In the genomic region with DNA sequence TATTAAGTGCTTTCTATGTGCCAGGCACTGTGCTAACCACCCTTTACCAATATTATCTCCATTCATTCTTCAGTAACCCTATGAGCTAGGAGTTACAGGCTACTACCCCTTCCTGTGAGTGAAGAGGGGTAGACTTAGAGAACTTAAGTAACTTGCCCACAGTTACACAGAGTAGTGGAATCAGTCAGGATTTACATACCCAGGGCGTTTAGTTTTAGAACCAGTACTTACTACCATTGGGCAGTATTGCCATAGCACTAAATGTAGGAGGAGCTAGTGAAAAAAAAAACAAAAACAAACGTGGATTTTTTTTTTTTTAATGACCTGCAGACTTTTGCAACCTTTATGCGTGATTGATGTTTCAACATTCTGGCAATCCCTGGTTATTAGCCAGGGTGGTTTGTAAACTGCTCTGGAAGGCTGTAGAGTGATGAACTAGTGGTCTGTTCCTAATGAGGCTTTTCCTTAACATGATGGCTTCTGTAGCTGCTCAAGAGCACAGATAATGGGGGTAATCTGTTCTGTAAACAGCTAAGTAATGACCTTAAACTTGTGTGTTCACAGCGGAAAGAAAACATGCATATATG, we compare ENCODE assay signal across 21 cellular contexts. TPM values are rescaled to one million over a fixed set of nuclear protein-coding genes. Genes with fewer than 3 reads are reported as not detected.
A peak's percentile ranks its signal among the peaks of the same experiment; 100 is the strongest.
DNase-seq lines count a peak whose midpoint lies in the region; ATAC-seq, FAIRE-seq and TF ChIP-seq lines count a peak whose summit lies in the region.
"Had no signal": no experiment of that assay in that cellular context is flagged by ENCODE, and none has a peak within 500 bp of the region (broad histone marks: within the 10 kb centered on the region; RNA-seq: fewer than 3 reads in every experiment).

No MANE protein-coding gene starts in this region.

- TF ChIP-seq EP300 in GM12878 (IDR thresholded peaks at IDR 0.05; ENCODE audit: borderline replicate concordance in 1 of 2, control insufficient read depth in 1 of 2, low read depth in 2 of 2, low read length in 2 of 2): no peak

- H3K9me3 ChIP-seq in GM12878 (replicated peaks; ENCODE audit: control insufficient read depth, insufficient read depth, low read length): no peaks in the 10 kb centered on the region; the same call in 1 of the 3 replicates
- H3K9me3 ChIP-seq in osteoblast (ENCODE audit: low read depth, low read length): no peaks in the 10 kb centered on the region
- H3K9me3 ChIP-seq: suprapubic skin, uterus had no signal

- no peak overlapping the region for H3K27ac ChIP-seq in KMS-11
- peak overlapping the region; percentile 46; the same call in 1 of the 2 replicates for H3K27ac ChIP-seq in GM12878 (ENCODE audit: control insufficient read depth, insufficient read depth)
- H3K27ac ChIP-seq in osteoblast (ENCODE audit: low read depth, low read length): no peak overlapping the region
- no peak overlapping the region for H3K27ac ChIP-seq in foreskin keratinocyte
- H3K27ac ChIP-seq: BLaER1 treated with 17β-estradiol and CSF1 and Interleukin-3, amounts not matched to agents 10 nM and 100 nM; dorsolateral prefrontal cortex; suprapubic skin; uterus had no signal

- H3K79me2 ChIP-seq in KMS-11 (ENCODE audit: insufficient read depth, low read depth) (no peaks in the 10 kb centered on the region), GM12878 (ENCODE audit: control insufficient read depth, insufficient read depth, low read length) (peaks cover 2% of the 10 kb centered on the region), osteoblast (ENCODE audit: insufficient read depth, low read length) (peaks cover 60% of the 10 kb centered on the region)

- H3K27me3 ChIP-seq in KMS-11 (ENCODE audit: insufficient read depth, low read depth) (no peaks in the 10 kb centered on the region), GM12878 (replicated peaks in 1 of 2; ENCODE audit: control insufficient read depth in 2 of 2, insufficient read depth in 2 of 2, low read length in 1 of 2) (no peaks in the 10 kb centered on the region), osteoblast (ENCODE audit: insufficient read depth, low read length) (no peaks in the 10 kb centered on the region), foreskin keratinocyte (no peaks in the 10 kb centered on the region)
- H3K27me3 ChIP-seq: BLaER1 treated with 17β-estradiol and CSF1 and Interleukin-3, amounts not matched to agents 10 nM and 100 nM; dorsolateral prefrontal cortex; suprapubic skin; uterus had no signal

- no peak for DNase-seq in activated naive CD8-positive, alpha-beta T cell treated with anti-CD3 and anti-CD28 coated beads, Interleukin-2, amount 50 U/mL, for 24 hours
- DNase-seq in activated naive CD8-positive, alpha-beta T cell treated with anti-CD3 and anti-CD28 coated beads for 36 hours: no peak
- DNase-seq in GM12878 (ENCODE audit: low read depth, low spot score) (no peak), osteoblast (ENCODE audit: insufficient read length, low spot score, missing footprints) (peak; percentile 30), foreskin keratinocyte (no peak), COLO668 (lab: John Stamatoyannopoulos, UW; ENCODE audit: unreplicated experiment) (no peak), Right ventricle myocardium inferior (ENCODE audit: missing footprints) (no peak)
- DNase-seq: ACHN, Calu3, dorsolateral prefrontal cortex, naive B cell, NCI-H2107, NCI-H526, occipital lobe, uterus had no signal

- POLR2A ChIA-PET in GM12878 (lab: Charles Lee): interaction anchor here (0.7 kb wide), 1 partner anchor 46 kb away, joined by 3 read pairs; no protein-coding TSS in a partner anchor

- no peak overlapping the region for H2AFZ ChIP-seq in KMS-11 (ENCODE audit: low read depth)
- H2AFZ ChIP-seq in GM12878 (ENCODE audit: control insufficient read depth, low read depth, low read length): no peak overlapping the region
- no peak overlapping the region for H2AFZ ChIP-seq in osteoblast (ENCODE audit: low read length)

- H3K4me1 Mint-ChIP-seq in activated naive CD8-positive, alpha-beta T cell treated with anti-CD3 and anti-CD28 coated beads, Interleukin-2, amount 50 U/mL, for 24 hours: peaks cover 24% of the 10 kb centered on the region
- peaks cover 38% of the 10 kb centered on the region for H3K4me1 Mint-ChIP-seq in activated naive CD8-positive, alpha-beta T cell treated with anti-CD3 and anti-CD28 coated beads for 36 hours

- no peaks in the 10 kb centered on the region for H3K27me3 Mint-ChIP-seq in activated naive CD8-positive, alpha-beta T cell treated with anti-CD3 and anti-CD28 coated beads, Interleukin-2, amount 50 U/mL, for 24 hours
- no peaks in the 10 kb centered on the region for H3K27me3 Mint-ChIP-seq in activated naive CD8-positive, alpha-beta T cell treated with anti-CD3 and anti-CD28 coated beads for 36 hours
- H3K27me3 Mint-ChIP-seq: activated naive CD4-positive, alpha-beta T cell treated with anti-CD3 and anti-CD28 coated beads, Interleukin-2, amount 50 U/mL, for 24 hours; central memory CD8-positive, alpha-beta T cell; naive B cell had no signal

- WGBS in GM12878 (ENCODE audit: insufficient coverage, insufficient replicate concordance, low lambda C conversion rate, missing lambda C conversion rate): 49% methylated on average over 4 of the region's 4 CpGs

- peaks cover 13% of the 10 kb centered on the region for H3K36me3 Mint-ChIP-seq in activated naive CD8-positive, alpha-beta T cell treated with anti-CD3 and anti-CD28 coated beads, Interleukin-2, amount 50 U/mL, for 24 hours (ENCODE audit: low read depth)
- peaks cover 18% of the 10 kb centered on the region for H3K36me3 Mint-ChIP-seq in activated naive CD8-positive, alpha-beta T cell treated with anti-CD3 and anti-CD28 coated beads for 36 hours

- H3K4me3 Mint-ChIP-seq in activated naive CD8-positive, alpha-beta T cell treated with anti-CD3 and anti-CD28 coated beads, Interleukin-2, amount 50 U/mL, for 24 hours: no peak overlapping the region
- no peak overlapping the region for H3K4me3 Mint-ChIP-seq in activated naive CD8-positive, alpha-beta T cell treated with anti-CD3 and anti-CD28 coated beads for 36 hours
- H3K4me3 Mint-ChIP-seq: activated naive CD4-positive, alpha-beta T cell treated with anti-CD3 and anti-CD28 coated beads, Interleukin-2, amount 50 U/mL, for 24 hours; central memory CD8-positive, alpha-beta T cell; naive B cell; T-helper 1 cell treated with Interleukin-12 subunit alpha and Interleukin-12 subunit beta and Interleukin-4 antibody, amounts not matched to agents 30 μg/mL and 1 μg/mL, for 36 hours had no signal

- H3K4me2 ChIP-seq in KMS-11: peak overlapping the region; percentile 38
- peak overlapping the region; percentile 68 for H3K4me2 ChIP-seq in GM12878 (ENCODE audit: control insufficient read depth, insufficient read depth)
- H3K4me2 ChIP-seq in osteoblast (ENCODE audit: insufficient read depth, low read length): no peak overlapping the region
- H3K4me2 ChIP-seq: BLaER1 treated with 17β-estradiol and CSF1 and Interleukin-3, amounts not matched to agents 10 nM and 100 nM had no signal

- intact Hi-C loops in GM12878 (cut with micrococcal nuclease; ENCODE audit: unreplicated experiment) (no loop called here), Right ventricle myocardium inferior (cut with DNase I) (no loop called here)

- BruUV-seq in GM12878 (replicated peaks; lab: Mats Ljungman, UMichigan): no TSS peak

- no peak for ATAC-seq in activated naive CD8-positive, alpha-beta T cell treated with anti-CD3 and anti-CD28 coated beads, Interleukin-2, amount 50 U/mL, for 24 hours
- ATAC-seq in GM12878 (peak; percentile 76), foreskin keratinocyte (no peak), Right ventricle myocardium inferior (no peak)

- RAD21 ChIA-PET in GM12878 (lab: Charles Lee; ENCODE audit: unreplicated experiment): interaction anchor here (0.7 to 1.0 kb wide), 2 partner anchors 10 to 198 kb away, joined by 3 read pairs; no protein-coding TSS in a partner anchor

- H4K20me1 ChIP-seq in KMS-11 (ENCODE audit: insufficient read depth) (no peaks in the 10 kb centered on the region), GM12878 (ENCODE audit: control insufficient read depth, insufficient read depth) (no peaks in the 10 kb centered on the region), osteoblast (ENCODE audit: insufficient read depth, low read length) (peaks cover 31% of the 10 kb centered on the region)

- SMC1A ChIA-PET in GM12878 (lab: Charles Lee; ENCODE audit: uncharacterized antibody, unreplicated experiment): interaction anchor here (0.8 to 2.7 kb wide), 6 partner anchors 11 to 71 kb away, joined by 3 to 13 read pairs (median 6); a partner anchor contains a TSS

- in situ Hi-C loops in GM12878 (cut with MboI): no loop called here

- H3K4me1 ChIP-seq in KMS-11 (ENCODE audit: low read depth, poor library complexity, severe bottlenecking) (peaks cover 41% of the 10 kb centered on the region), GM12878 (ENCODE audit: control insufficient read depth, insufficient read depth, low read length) (peaks cover 14% of the 10 kb centered on the region), osteoblast (ENCODE audit: insufficient read depth, low read length) (no peaks in the 10 kb centered on the region), foreskin keratinocyte (no peaks in the 10 kb centered on the region)
- H3K4me1 ChIP-seq: suprapubic skin, uterus had no signal

- CTCF ChIA-PET in GM12878 (lab: Yijun Ruan, JAX): interaction anchor here (0.8 to 2.0 kb wide), 6 partner anchors 10 to 159 kb away, joined by 3 to 7 read pairs (median 4); a partner anchor contains a TSS

- TF ChIP-seq CTCF in KMS-11 (conservative IDR thresholded peaks at IDR 0.05; ENCODE audit: low read depth, low read length): no peak
- TF ChIP-seq CTCF in GM12878 (IDR thresholded peaks at IDR 0.05 in 2 of 3, conservative IDR thresholded peaks at IDR 0.05 in 1 of 3; ENCODE audit: control insufficient read depth in 2 of 3, extremely low read depth in 1 of 3, insufficient read depth in 1 of 3, low read depth in 3 of 3, low read length in 3 of 3): no peak
- TF ChIP-seq CTCF in osteoblast (IDR thresholded peaks at IDR 0.05; ENCODE audit: extremely low read depth, low read depth, low read length): no peak
- no peak for TF ChIP-seq CTCF in foreskin keratinocyte (conservative IDR thresholded peaks at IDR 0.05)

- no peak for FAIRE-seq in GM12878 (lab: Jason Lieb, UNC)

- TF ChIP-seq POLR2A in GM12878 (IDR thresholded peaks at IDR 0.05; ENCODE audit: low read depth, low read length): no peak

- no peak overlapping the region for H3K4me3 ChIP-seq in KMS-11 (IDR thresholded peaks at IDR 0.05; ENCODE audit: insufficient read depth, low read depth, low read length)
- peak overlapping the region; percentile 4; the same call in 1 of the 2 replicates for H3K4me3 ChIP-seq in GM12878
- H3K4me3 ChIP-seq in osteoblast (ENCODE audit: insufficient read depth, low read length): no peak overlapping the region
- H3K4me3 ChIP-seq: BLaER1 treated with 17β-estradiol and CSF1 and Interleukin-3, amounts not matched to agents 10 nM and 100 nM; dorsolateral prefrontal cortex; suprapubic skin; uterus had no signal

- peaks cover 3% of the 10 kb centered on the region for H3K9me3 Mint-ChIP-seq in activated naive CD8-positive, alpha-beta T cell treated with anti-CD3 and anti-CD28 coated beads, Interleukin-2, amount 50 U/mL, for 24 hours
- H3K9me3 Mint-ChIP-seq in activated naive CD8-positive, alpha-beta T cell treated with anti-CD3 and anti-CD28 coated beads for 36 hours: peaks cover 4% of the 10 kb centered on the region
- H3K9me3 Mint-ChIP-seq: activated naive CD4-positive, alpha-beta T cell treated with anti-CD3 and anti-CD28 coated beads, Interleukin-2, amount 50 U/mL, for 24 hours; central memory CD8-positive, alpha-beta T cell; naive B cell; T-helper 1 cell treated with Interleukin-12 subunit alpha and Interleukin-12 subunit beta and Interleukin-4 antibody, amounts not matched to agents 30 μg/mL and 1 μg/mL, for 36 hours had no signal

- H3K9ac ChIP-seq in KMS-11 (no peak overlapping the region), GM12878 (ENCODE audit: control insufficient read depth, insufficient read depth, low read length) (no peak overlapping the region; the same call in 1 of the 2 replicates)
- H3K9ac ChIP-seq: BLaER1 treated with 17β-estradiol and CSF1 and Interleukin-3, amounts not matched to agents 10 nM and 100 nM had no signal

- H3K27ac Mint-ChIP-seq in activated naive CD8-positive, alpha-beta T cell treated with anti-CD3 and anti-CD28 coated beads, Interleukin-2, amount 50 U/mL, for 24 hours: peak overlapping the region; percentile 82
- H3K27ac Mint-ChIP-seq in activated naive CD8-positive, alpha-beta T cell treated with anti-CD3 and anti-CD28 coated beads for 36 hours: no peak overlapping the region

- TF ChIP-seq RAD21 in GM12878 (IDR thresholded peaks at IDR 0.05; ENCODE audit: insufficient read depth, low read depth, low read length): no peak

- H3K36me3 ChIP-seq in KMS-11 (ENCODE audit: insufficient read depth) (no peaks in the 10 kb centered on the region), GM12878 (ENCODE audit: control insufficient read depth in 2 of 2, insufficient read depth in 2 of 2, low read length in 1 of 2) (no peaks in the 10 kb centered on the region), osteoblast (ENCODE audit: insufficient read depth, low read length) (no peaks in the 10 kb centered on the region)
- H3K36me3 ChIP-seq: suprapubic skin, uterus had no signal

RNA-seq across cellular contexts. Expression of a gene that starts 11.4 kb away (rescaled TPM):
- total RNA-seq in activated naive CD8-positive, alpha-beta T cell treated with anti-CD3 and anti-CD28 coated beads for 36 hours: 1 to 10 TPM; 7.8 to 10.0 TPM
- total RNA-seq in GM12878 (2013; cell fraction: nucleolus; rRNA removed): 48.2 and 52.9 TPM in 2 replicates
- total RNA-seq in GM12878 (2014; rRNA removed) (6.0 and 9.6 TPM in 2 replicates), GM12878 (2014; rRNA removed; fragmentation: Illumina TruSeq; extraction: Trizol) (8.6 and 8.8 TPM in 2 replicates), GM12878 (2021) (9.9 and 10.9 TPM in 2 replicates), osteoblast (34.8 and 41.6 TPM in 2 replicates), foreskin keratinocyte (9.7 TPM in 2 replicates), Right ventricle myocardium inferior (25.2 TPM)
- polyA plus RNA-seq in GM12878 (2011; ENCODE audit: low read depth): 3.1 TPM
- polyA plus RNA-seq in GM12878 (2011; rRNA removed) (10.4 and 16.2 TPM in 2 replicates), GM12878 (2014; fragmentation: Illumina TruSeq; extraction: Trizol) (8.5 and 9.3 TPM in 2 replicates), GM12878 (2014; fragmentation: Nextera tagmentation; extraction: Ambion mirVana) (1 to 10 TPM; 2.0 to 2.3 TPM), GM12878 (2014; rRNA removed) (6.1 and 8.5 TPM in 2 replicates), GM12878 (2016; fragmentation: Nextera tagmentation; extraction: Ambion mirVana) (1 to 10 TPM; 4.3 to 9.6 TPM), foreskin keratinocyte (1.9 and 2.3 TPM in 2 replicates)
- 4.1 and 4.4 TPM in 2 replicates for polyA plus RNA-seq in GM12878 (2011; cell fraction: cytosol; rRNA removed)
- polyA plus RNA-seq in GM12878 (2011; cell fraction: nucleus; rRNA removed): 12.2 and 12.7 TPM in 2 replicates
- 4.8 and 5.0 TPM in 2 replicates for polyA plus RNA-seq in GM12878 (2012)
- 18.0 and 36.5 TPM in 2 replicates for polyA minus RNA-seq in GM12878 (2011; rRNA and poly(A)+ RNA removed)
- 3.1 and 9.0 TPM in 2 replicates for polyA minus RNA-seq in GM12878 (2011; cell fraction: cytosol; rRNA and poly(A)+ RNA removed)
- polyA minus RNA-seq in GM12878 (2011; cell fraction: nucleus; rRNA and poly(A)+ RNA removed): 19.9 and 27.7 TPM in 2 replicates
